ENCODE assay signal across 2 cellular contexts in genomic region chr4:164779811-164780216, GRCh38.
TF ChIP-seq lines count a peak whose summit lies in the region.

No MANE protein-coding gene starts in this region.

TF ChIP-seq in HEK293, 187 proteins besides CTCF, POLR2A, EP300 and RAD21 (continued from another document):
- no peak for TF ChIP-seq REST (tag by site-specific recombination; IDR thresholded peaks at IDR 0.05)
- peak; percentile 80 for TF ChIP-seq ZNF654 (tag by site-specific recombination; IDR thresholded peaks at IDR 0.05; ENCODE audit: low read depth)
- no peak for TF ChIP-seq ZNF747 (tag by site-specific recombination; IDR thresholded peaks at IDR 0.05)

TF ChIP-seq in K562, 482 proteins besides CTCF, POLR2A, EP300 and RAD21 (continued from another document):
- TF ChIP-seq SFPQ (IDR thresholded peaks at IDR 0.05; ENCODE audit: low read depth, low read length), result no peak
- peak; percentile 29; the same call in 1 of the 2 replicates for TF ChIP-seq KLF16 (IDR thresholded peaks at IDR 0.05)
- TF ChIP-seq SMC3 (conservative IDR thresholded peaks at IDR 0.05; ENCODE audit: insufficient read depth, low read depth, low read length), result 0 out of 2 replicates have a peak, but pooled peaks have one; percentile 39
- TF ChIP-seq ZNF175 (CRISPR knock-in tag; IDR thresholded peaks at IDR 0.05; ENCODE audit: low read depth), result no peak
- TF ChIP-seq CBX8 (IDR thresholded peaks at IDR 0.05; ENCODE audit: borderline replicate concordance, extremely low read depth, low read depth, low read length, poor library complexity, severe bottlenecking), result no peak
- no peak for TF ChIP-seq STAT5A (IDR thresholded peaks at IDR 0.05; ENCODE audit: borderline replicate concordance, low read length)
